ENCODE assay signal across 8 cellular contexts in the genomic region with DNA sequence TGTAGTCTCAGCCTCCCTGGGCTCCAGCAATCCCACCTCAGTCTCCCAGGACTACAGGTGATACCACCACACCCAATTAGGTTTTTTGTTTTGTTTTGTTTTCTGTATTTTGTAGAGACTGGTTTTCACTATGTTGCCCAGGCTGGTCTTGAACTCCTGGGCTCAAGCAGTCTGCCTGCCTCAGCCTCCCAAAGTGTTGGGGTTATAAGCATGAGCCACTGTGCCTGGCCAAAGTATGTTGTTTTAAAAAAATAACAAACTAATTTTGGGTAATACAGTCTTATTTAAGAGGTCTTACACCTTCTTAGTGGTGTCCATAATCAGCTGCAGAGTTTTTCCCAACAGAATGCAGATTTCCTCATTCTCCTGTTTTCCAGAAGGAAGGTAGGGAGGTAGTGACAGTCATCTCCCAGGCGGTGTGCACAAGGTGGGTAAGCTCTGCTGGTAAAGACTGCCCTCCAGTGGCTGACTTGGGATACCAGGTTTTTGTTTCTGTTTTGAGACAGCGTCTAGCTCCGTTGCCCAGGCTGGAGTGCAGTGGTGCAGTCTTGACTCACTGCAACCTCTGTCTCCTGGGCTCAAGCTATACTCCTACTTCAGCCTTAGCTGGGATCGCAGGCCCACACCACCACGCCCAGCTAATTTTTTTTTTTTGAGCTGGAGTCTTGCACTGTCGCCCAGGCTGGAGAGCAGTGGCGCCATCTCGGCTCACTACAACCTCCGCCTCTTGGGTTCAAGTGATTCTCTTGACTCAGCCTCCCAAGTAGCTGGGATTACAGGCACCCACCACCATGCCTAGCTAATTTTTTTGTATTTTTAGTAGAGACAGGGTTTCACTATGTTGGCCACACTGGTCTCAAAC. TPM values are rescaled to one million over a fixed set of nuclear protein-coding genes. Genes with fewer than 3 reads are reported as not detected.
DNase-seq lines count a peak whose midpoint lies in the region; ATAC-seq and TF ChIP-seq lines count a peak whose summit lies in the region.

No MANE protein-coding gene starts in this region.

- H3K27me3 ChIP-seq in lower lobe of right lung (ENCODE audit: low read depth) = no peaks in the 10 kb centered on the region

- H3K36me3 ChIP-seq in lower lobe of right lung = peaks cover 40% of the 10 kb centered on the region

- peaks cover 29% of the 10 kb centered on the region for H3K4me1 ChIP-seq in lower lobe of right lung

- H3K4me3 ChIP-seq in lower lobe of right lung = no peak overlapping the region

- peak overlapping the region; percentile 71 for H3K27ac ChIP-seq in lower lobe of right lung

- no peaks in the 10 kb centered on the region for H3K9me3 ChIP-seq in lower lobe of right lung

- DNase-seq in SIG-M5 treated with dmso at 0.1 percent for 504 hours (lab: John Stamatoyannopoulos, UW; ENCODE audit: unreplicated experiment) = peak; percentile 67
- no peak for DNase-seq in SIG-M5 (lab: John Stamatoyannopoulos, UW)
- DNase-seq in NCI-H510A treated with DMSO at 0.1 percent for 48 hours (lab: John Stamatoyannopoulos, UW) = peak; percentile 59
- peak; percentile 71 for DNase-seq in activated CD4-positive, alpha-beta T cell treated with anti-CD3 and anti-CD28 coated beads, Interleukin-2, amount 50 U/mL, for 4 hours
- peak; percentile 75 for DNase-seq in ecto neural progenitor cell (ENCODE audit: low spot score)
- peak; percentile 73 for DNase-seq in lower lobe of right lung
- DNase-seq in stimulated activated CD8-positive, alpha-beta memory T cell treated with anti-CD3 and anti-CD28 coated beads, Interleukin-15, amount 100 ng/mL, for 1 hour (ENCODE audit: low read depth) = peak; percentile 51

- ATAC-seq in HG03280 (IDR thresholded peaks at IDR 0.05; ENCODE audit: unreplicated experiment) = peak; percentile 83
- ATAC-seq in lower lobe of right lung = peak; percentile 90 to 92

- intact Hi-C loops in lower lobe of right lung (cut with DNase I) = no loop called here

- TF ChIP-seq CTCF in lower lobe of right lung (IDR thresholded peaks at IDR 0.05) = peak; percentile 84

RNA-seq across cellular contexts. Expression of a gene that starts 58.4 kb away (rescaled TPM):
- total RNA-seq in lower lobe of right lung = 1.9 TPM
